Comparison of ENCODE assay signal across 8 cellular contexts in the genomic region with DNA sequence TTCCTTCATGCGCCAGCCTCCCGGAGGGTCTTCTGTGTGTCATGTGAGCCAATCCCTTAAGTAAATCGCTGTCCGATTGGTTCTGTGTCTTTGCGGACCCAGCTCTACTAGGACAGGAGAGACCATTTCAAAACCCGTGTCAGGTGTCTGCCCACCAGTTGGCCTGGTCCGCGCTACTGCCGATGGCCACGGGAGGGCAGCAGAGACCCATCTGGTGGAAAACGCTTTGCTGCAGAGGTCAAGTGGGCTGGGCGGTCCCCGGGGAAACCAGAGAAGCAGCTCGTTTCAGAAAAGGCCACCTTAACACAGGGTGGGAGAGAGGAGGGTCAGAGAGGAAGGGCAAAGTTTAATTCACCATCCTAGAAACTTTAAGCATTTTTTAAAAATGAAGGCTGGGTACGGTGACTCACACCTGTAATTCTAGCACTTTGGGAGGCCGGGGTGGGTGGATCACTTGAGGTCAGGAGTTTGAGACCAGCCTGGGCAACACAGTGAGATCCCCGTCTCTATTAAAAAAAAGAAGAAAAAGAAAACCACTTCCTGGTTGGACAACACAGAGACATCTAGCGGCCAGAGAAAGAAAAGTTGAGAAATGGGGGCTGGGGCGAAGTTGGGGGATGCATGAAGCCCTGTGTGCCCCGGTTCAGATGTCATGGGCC. TPM values are rescaled to one million over a fixed set of nuclear protein-coding genes. Genes with fewer than 3 reads are reported as not detected.
DNase-seq lines count a peak whose midpoint lies in the region; TF ChIP-seq lines count a peak whose summit lies in the region.

No MANE protein-coding gene starts in this region.

- H3K9ac ChIP-seq in mucosa of rectum (ENCODE audit: low read depth in 1 of 2, low read length in 2 of 2): peak overlapping the region; percentile 17 to 66

- H3K36me3 ChIP-seq in OCI-LY7 (ENCODE audit: insufficient read depth, low read length) (no peaks in the 10 kb centered on the region), mucosa of rectum (ENCODE audit: control insufficient read depth in 2 of 2, insufficient read depth in 2 of 2, low read length in 2 of 2) (no peaks in the 10 kb centered on the region)

- no peaks in the 10 kb centered on the region for H4K20me1 ChIP-seq in OCI-LY7 (ENCODE audit: insufficient read depth, low read length)

- intact Hi-C loops in OCI-LY7 (cut with micrococcal nuclease; ENCODE audit: unreplicated experiment): loop anchor here (5.0 kb wide), 2 partner anchors 112 to 132 kb away; no protein-coding TSS in a partner anchor

- peak overlapping the region; percentile 75; the same call in 1 of the 2 replicates for H2AFZ ChIP-seq in OCI-LY7 (ENCODE audit: low read length)

- H3K4me3 ChIP-seq in OCI-LY7 (ENCODE audit: low read depth, low read length, poor library complexity, severe bottlenecking): peak overlapping the region; percentile 26
- H3K4me3 ChIP-seq in mucosa of rectum (ENCODE audit: low read length in 2 of 2): peak overlapping the region; percentile 61 to 66

- no peaks in the 10 kb centered on the region for H3K9me2 ChIP-seq in OCI-LY7 (ENCODE audit: insufficient read depth, low read length)

- peak; percentile 98 for TF ChIP-seq CTCF in OCI-LY7 (conservative IDR thresholded peaks at IDR 0.05; ENCODE audit: low read length)

- no peaks in the 10 kb centered on the region for H3K79me2 ChIP-seq in OCI-LY7 (ENCODE audit: insufficient read depth, low read depth, low read length)

- CTCF ChIA-PET in OCI-LY7 (lab: Charles Lee; ENCODE audit: unreplicated experiment): interaction anchor here (0.5 to 1.7 kb wide), 5 partner anchors 10 to 798 kb away, joined by 3 to 6 read pairs (median 4); no protein-coding TSS in a partner anchor

- no peaks in the 10 kb centered on the region for H3K27me3 ChIP-seq in mucosa of rectum (ENCODE audit: control insufficient read depth in 2 of 2, insufficient read depth in 2 of 2, low read length in 2 of 2)

- no TSS peak for BruUV-seq in OCI-LY7 (replicated peaks; lab: Mats Ljungman, UMichigan)

- H3K4me2 ChIP-seq in OCI-LY7 (ENCODE audit: low read length): peak overlapping the region; percentile 61

- H3K9me3 ChIP-seq in OCI-LY7 (ENCODE audit: low read length) (no peaks in the 10 kb centered on the region), mucosa of rectum (ENCODE audit: control insufficient read depth in 2 of 2, low read length in 2 of 2) (no peaks in the 10 kb centered on the region)

- no peak overlapping the region for H3K27ac ChIP-seq in OCI-LY7 (ENCODE audit: low read depth, low read length, poor library complexity, severe bottlenecking)
- H3K27ac ChIP-seq in mucosa of rectum (ENCODE audit: low read depth in 2 of 2, low read length in 2 of 2): peak overlapping the region; percentile 28 to 55

- POLR2A ChIA-PET in OCI-LY7 (lab: Charles Lee): interaction anchor here (0.7 to 1.2 kb wide), 2 partner anchors 10 to 57 kb away, joined by 3 to 4 read pairs; no protein-coding TSS in a partner anchor

- DNase-seq in NCI-H2081 (lab: John Stamatoyannopoulos, UW) (peak; percentile 56 to 58), NCI-H2081 treated with DMSO at 0.1 percent for 48 hours (lab: John Stamatoyannopoulos, UW) (no peak), HUDEP-2 (lab: John Stamatoyannopoulos, UW; ENCODE audit: unreplicated experiment in 76 of 76) (peak in 71 of 76 experiments; percentile 2 to 87 (median 62)), OCI-LY7 (ENCODE audit: low spot score) (peak; percentile 84), activated T-cell treated with anti-CD3 and anti-CD28 coated beads for 1 hour (ENCODE audit: low read depth) (peak; percentile 73), epidermal melanocyte (ENCODE audit: insufficient read length, low spot score) (peak; percentile 95)
- peak; percentile 65 to 68 for DNase-seq in stimulated activated CD8-positive, alpha-beta memory T cell treated with anti-CD3 and anti-CD28 coated beads, Interleukin-4, amount 100 ng/mL, for 4 hours (ENCODE audit: low read depth in 2 of 2, low spot score in 1 of 2)

- peaks cover 6% of the 10 kb centered on the region for H3K4me1 ChIP-seq in OCI-LY7 (ENCODE audit: insufficient read depth, low read length, poor library complexity, severe bottlenecking)
- peaks cover 0 to 3% of the 10 kb centered on the region in 2 donors for H3K4me1 ChIP-seq in mucosa of rectum (ENCODE audit: control insufficient read depth in 2 of 2, insufficient read depth in 2 of 2, low read length in 2 of 2)

RNA-seq across cellular contexts. Expression of a gene that starts 2.8 kb away (rescaled TPM):
- 0.50 TPM in 1 of 2 replicates, not detected in the other for total RNA-seq in OCI-LY7 (2014; rRNA removed; shearing (Covaris generic))
- not detected in 2 replicates for total RNA-seq in OCI-LY7 (2022)
